ENCODE assay signal across 8 cellular contexts in the genomic region with DNA sequence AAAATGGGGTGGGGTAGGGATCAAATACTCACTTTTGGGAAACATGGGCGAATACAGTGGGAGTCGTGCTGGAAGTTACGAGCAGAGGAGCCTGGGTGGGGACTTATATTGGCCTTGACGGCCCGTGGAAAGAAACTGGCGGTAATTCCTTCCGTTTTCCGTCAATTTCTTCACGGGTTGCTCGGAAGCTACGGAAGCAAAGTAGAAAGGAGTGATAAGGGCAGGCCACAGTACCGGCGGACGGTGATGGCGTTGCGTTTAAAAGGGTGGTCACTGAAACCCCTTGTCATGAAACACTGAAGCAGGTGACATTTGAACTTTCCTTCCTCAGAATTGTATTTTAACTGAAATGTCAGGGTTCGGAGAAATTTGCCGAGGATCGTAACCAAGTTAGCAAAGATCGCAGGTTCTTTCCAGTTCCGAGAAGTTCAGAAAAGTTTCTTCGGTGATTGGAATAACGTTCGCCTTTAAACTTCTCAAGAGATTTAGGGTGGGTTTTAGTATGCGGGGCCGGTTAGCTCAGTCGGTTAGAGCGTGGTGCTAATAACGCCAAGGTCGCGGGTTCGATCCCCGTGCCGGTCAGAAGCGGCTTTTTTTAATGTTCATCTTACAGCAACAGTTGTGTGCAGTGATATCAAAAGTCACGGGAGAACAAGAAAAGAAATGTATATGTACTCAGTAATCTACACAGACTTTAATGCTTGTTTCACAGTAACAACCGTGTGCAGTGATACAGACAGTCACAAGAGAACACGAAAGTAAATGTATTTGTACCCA.
DNase-seq lines count a peak whose midpoint lies in the region; ATAC-seq and TF ChIP-seq lines count a peak whose summit lies in the region.
"Not testable (repeated sequence)": the region's sequence is repeated elsewhere in the genome, so short reads cannot be mapped to it uniquely, and the experiment has no call there.

No MANE protein-coding gene starts in this region.

- H3K27ac Mint-ChIP-seq in activated naive CD4-positive, alpha-beta T cell treated with anti-CD3 and anti-CD28 coated beads for 36 hours, result peak overlapping the region; percentile 18
- peak overlapping the region in 1 of 10 donors; percentile 42 for H3K27ac Mint-ChIP-seq in naive thymus-derived CD8-positive, alpha-beta T cell
- peak overlapping the region; percentile 85 for H3K27ac Mint-ChIP-seq in stimulated activated naive B cell treated with anti-CD40 and anti-IgM and Interleukin-4, amounts not matched to agents 10 μg/mL and 1 μg/mL and 100 μg/mL, for 72 hours

- ATAC-seq in naive thymus-derived CD8-positive, alpha-beta T cell; stimulated activated naive B cell treated with anti-CD40 and anti-IgM and Interleukin-4, amounts not matched to agents 10 μg/mL and 1 μg/mL and 100 μg/mL, for 72 hours (replicated peaks): not testable (repeated sequence)

- H3K4me3 ChIP-seq in cardiac muscle cell, result peak overlapping the region; percentile 32

- in situ Hi-C loops in SK-MEL-5 (cut with HindIII; ENCODE audit: low pct_unique_long_range_greater_than_20kb, low sequenced_read_pairs), result not testable (repeated sequence)

- H3K36me3 ChIP-seq in cardiac muscle cell, result not testable (repeated sequence)

- not testable (repeated sequence) for H3K9me3 Mint-ChIP-seq in activated naive CD4-positive, alpha-beta T cell treated with anti-CD3 and anti-CD28 coated beads for 36 hours; stimulated activated naive B cell treated with anti-CD40 and anti-IgM and Interleukin-4, amounts not matched to agents 10 μg/mL and 1 μg/mL and 100 μg/mL, for 72 hours
- peaks cover 4 to 23% (median 12%) of the 10 kb centered on the region in 9 donors for H3K9me3 Mint-ChIP-seq in naive thymus-derived CD8-positive, alpha-beta T cell

- H3K4me3 Mint-ChIP-seq in activated naive CD4-positive, alpha-beta T cell treated with anti-CD3 and anti-CD28 coated beads for 36 hours, result peak overlapping the region; percentile 45
- peak overlapping the region in 9 of 10 donors; percentile 24 to 72 (median 60) for H3K4me3 Mint-ChIP-seq in naive thymus-derived CD8-positive, alpha-beta T cell
- H3K4me3 Mint-ChIP-seq in stimulated activated naive B cell treated with anti-CD40 and anti-IgM and Interleukin-4, amounts not matched to agents 10 μg/mL and 1 μg/mL and 100 μg/mL, for 72 hours, result peak overlapping the region; percentile 12 to 61

- CTCF ChIA-PET in HEK293T (lab: Yijun Ruan, JAX); activated naive CD4-positive, alpha-beta T cell treated with anti-CD3 and anti-CD28 coated beads for 36 hours (lab: Charles Lee): not testable (repeated sequence)

- not testable (repeated sequence) for H3K4me1 ChIP-seq in cardiac muscle cell (ENCODE audit: low read depth)

- not testable (repeated sequence) for H3K36me3 Mint-ChIP-seq in activated naive CD4-positive, alpha-beta T cell treated with anti-CD3 and anti-CD28 coated beads for 36 hours (ENCODE audit: low read depth)
- H3K36me3 Mint-ChIP-seq in naive thymus-derived CD8-positive, alpha-beta T cell, result peaks cover 5 to 25% (median 6%) of the 10 kb centered on the region in 3 donors
- H3K36me3 Mint-ChIP-seq in stimulated activated naive B cell treated with anti-CD40 and anti-IgM and Interleukin-4, amounts not matched to agents 10 μg/mL and 1 μg/mL and 100 μg/mL, for 72 hours, result peaks cover 2 to 10% of the 10 kb centered on the region in 2 donors

- H3K27me3 Mint-ChIP-seq in activated naive CD4-positive, alpha-beta T cell treated with anti-CD3 and anti-CD28 coated beads for 36 hours (ENCODE audit: low read depth), result peaks cover 43% of the 10 kb centered on the region
- H3K27me3 Mint-ChIP-seq in naive thymus-derived CD8-positive, alpha-beta T cell, result peaks cover 23 to 48% (median 36%) of the 10 kb centered on the region in 5 donors
- H3K27me3 Mint-ChIP-seq in stimulated activated naive B cell treated with anti-CD40 and anti-IgM and Interleukin-4, amounts not matched to agents 10 μg/mL and 1 μg/mL and 100 μg/mL, for 72 hours, result peaks cover 18 to 20% of the 10 kb centered on the region in 2 donors

- H3K4me1 Mint-ChIP-seq in activated naive CD4-positive, alpha-beta T cell treated with anti-CD3 and anti-CD28 coated beads for 36 hours (ENCODE audit: low read depth), result peaks cover 13% of the 10 kb centered on the region
- peaks cover 4 to 16% (median 9%) of the 10 kb centered on the region in 4 donors for H3K4me1 Mint-ChIP-seq in naive thymus-derived CD8-positive, alpha-beta T cell
- H3K4me1 Mint-ChIP-seq in stimulated activated naive B cell treated with anti-CD40 and anti-IgM and Interleukin-4, amounts not matched to agents 10 μg/mL and 1 μg/mL and 100 μg/mL, for 72 hours, result not testable (repeated sequence)

- POLR2A ChIA-PET in HEK293T (lab: Yijun Ruan, JAX); naive thymus-derived CD8-positive, alpha-beta T cell (lab: Charles Lee): not testable (repeated sequence)

- TF ChIP-seq CTCF in cardiac muscle cell (IDR thresholded peaks at IDR 0.05; ENCODE audit: low read depth, low read length), result not testable (repeated sequence)

- intact Hi-C loops in activated naive CD4-positive, alpha-beta T cell treated with anti-CD3 and anti-CD28 coated beads for 36 hours (cut with micrococcal nuclease), result not testable (repeated sequence)

- H3K27me3 ChIP-seq in cardiac muscle cell, result peaks cover 57% of the 10 kb centered on the region

- DNase-seq in DMS 273 (lab: John Stamatoyannopoulos, UW; ENCODE audit: unreplicated experiment) (peak; percentile 69), HEK293T (ENCODE audit: extremely low spot score) (peak; percentile 48), SK-MEL-5 (ENCODE audit: low read depth, low spot score) (peak; percentile 67), ecto neural progenitor cell (ENCODE audit: low spot score) (peak; percentile 56), cardiac muscle cell (ENCODE audit: low read depth in 1 of 2, low spot score in 1 of 2) (peak in 1 of 2 donors; percentile 17)
- not testable (repeated sequence) for DNase-seq in activated naive CD4-positive, alpha-beta T cell treated with anti-CD3 and anti-CD28 coated beads for 36 hours; naive thymus-derived CD8-positive, alpha-beta T cell; stimulated activated naive B cell treated with anti-CD40 and anti-IgM and Interleukin-4, amounts not matched to agents 10 μg/mL and 1 μg/mL and 100 μg/mL, for 72 hours

- H3K9me3 ChIP-seq in cardiac muscle cell (ENCODE audit: low read depth), result not testable (repeated sequence)

- H3K27ac ChIP-seq in cardiac muscle cell, result not testable (repeated sequence)

TF ChIP-seq in HEK293T, 16 proteins besides CTCF, POLR2A, EP300 and RAD21:
- TF ChIP-seq L3MBTL2 (conservative IDR thresholded peaks at IDR 0.05), result 0 out of 2 replicates have a peak, but pooled peaks have one; percentile 12
